1 cellular context compared by ENCODE assay signal in the genomic region with DNA sequence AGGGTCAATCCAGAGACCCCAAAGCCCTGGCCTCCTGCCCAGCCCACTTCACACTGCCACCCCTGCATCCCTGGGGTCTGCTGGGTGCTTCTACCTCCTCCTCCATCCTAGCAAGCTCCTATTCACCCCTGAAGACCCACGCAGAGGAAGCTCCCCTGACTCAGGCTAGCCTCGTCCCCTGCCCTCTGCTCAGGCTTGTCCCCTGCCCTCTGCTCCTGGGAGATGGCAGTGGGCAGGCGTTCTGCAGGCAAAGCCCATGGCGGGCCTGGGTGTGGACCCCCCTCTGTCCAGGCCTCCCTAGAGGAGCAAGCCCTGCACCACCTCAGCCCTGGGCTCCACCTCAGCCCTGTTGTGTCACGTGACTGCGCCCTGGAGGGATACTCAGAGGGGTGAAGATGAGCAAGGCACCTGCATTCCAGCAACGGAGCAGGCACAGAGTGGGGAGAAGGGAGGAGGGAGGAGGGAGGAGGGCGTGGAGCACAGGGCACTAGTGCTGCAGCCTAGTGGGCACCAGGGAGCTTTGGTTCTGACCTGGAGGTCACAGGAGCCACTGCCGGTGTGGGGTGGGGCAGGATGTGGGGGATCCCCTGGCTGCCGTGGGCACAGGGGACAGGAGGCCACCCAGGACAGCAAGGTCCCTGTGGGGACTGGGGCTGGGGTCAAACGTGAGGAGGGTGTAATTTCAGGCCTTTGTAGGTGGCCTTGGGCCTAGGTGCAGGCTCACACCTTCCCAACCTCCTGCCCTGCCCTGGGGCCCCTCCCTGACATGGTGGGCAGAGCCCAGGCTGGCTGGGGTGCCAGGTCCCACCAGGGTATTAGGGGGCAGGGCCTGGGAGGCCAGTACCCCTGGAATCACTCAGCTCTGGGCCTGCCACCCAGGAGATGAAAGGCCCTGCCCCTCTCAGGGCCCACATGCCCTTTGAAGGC.
A peak's percentile ranks its signal among the peaks of the same experiment; 100 is the strongest.
TF ChIP-seq lines count a peak whose summit lies in the region.

No MANE protein-coding gene starts in this region.

TF ChIP-seq in HEK293, 187 proteins besides CTCF, POLR2A, EP300 and RAD21 (continued from another document):
- TF ChIP-seq, protein P1, sequence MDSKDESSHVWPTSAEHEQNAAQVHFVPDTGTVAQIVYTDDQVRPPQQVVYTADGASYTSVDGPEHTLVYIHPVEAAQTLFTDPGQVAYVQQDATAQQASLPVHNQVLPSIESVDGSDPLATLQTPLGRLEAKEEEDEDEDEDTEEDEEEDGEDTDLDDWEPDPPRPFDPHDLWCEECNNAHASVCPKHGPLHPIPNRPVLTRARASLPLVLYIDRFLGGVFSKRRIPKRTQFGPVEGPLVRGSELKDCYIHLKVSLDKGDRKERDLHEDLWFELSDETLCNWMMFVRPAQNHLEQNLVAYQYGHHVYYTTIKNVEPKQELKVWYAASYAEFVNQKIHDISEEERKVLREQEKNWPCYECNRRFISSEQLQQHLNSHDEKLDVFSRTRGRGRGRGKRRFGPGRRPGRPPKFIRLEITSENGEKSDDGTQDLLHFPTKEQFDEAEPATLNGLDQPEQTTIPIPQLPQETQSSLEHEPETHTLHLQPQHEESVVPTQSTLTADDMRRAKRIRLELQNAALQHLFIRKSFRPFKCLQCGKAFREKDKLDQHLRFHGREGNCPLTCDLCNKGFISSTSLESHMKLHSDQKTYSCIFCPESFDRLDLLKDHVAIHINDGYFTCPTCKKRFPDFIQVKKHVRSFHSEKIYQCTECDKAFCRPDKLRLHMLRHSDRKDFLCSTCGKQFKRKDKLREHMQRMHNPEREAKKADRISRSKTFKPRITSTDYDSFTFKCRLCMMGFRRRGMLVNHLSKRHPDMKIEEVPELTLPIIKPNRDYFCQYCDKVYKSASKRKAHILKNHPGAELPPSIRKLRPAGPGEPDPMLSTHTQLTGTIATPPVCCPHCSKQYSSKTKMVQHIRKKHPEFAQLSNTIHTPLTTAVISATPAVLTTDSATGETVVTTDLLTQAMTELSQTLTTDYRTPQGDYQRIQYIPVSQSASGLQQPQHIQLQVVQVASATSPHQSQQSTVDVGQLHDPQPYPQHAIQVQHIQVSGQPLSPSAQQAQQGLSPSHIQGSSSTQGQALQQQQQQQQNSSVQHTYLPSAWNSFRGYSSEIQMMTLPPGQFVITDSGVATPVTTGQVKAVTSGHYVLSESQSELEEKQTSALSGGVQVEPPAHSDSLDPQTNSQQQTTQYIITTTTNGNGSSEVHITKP (tag by site-specific recombination; IDR thresholded peaks at IDR 0.05): peak; percentile 19; the same call in 1 of the 2 replicates
- no peak for TF ChIP-seq OSR2 (tag by site-specific recombination; IDR thresholded peaks at IDR 0.05)
- TF ChIP-seq ZNF211 (tag by site-specific recombination; IDR thresholded peaks at IDR 0.05; ENCODE audit: low read depth): no peak
- TF ChIP-seq SCRT1 (tag by site-specific recombination; IDR thresholded peaks at IDR 0.05; ENCODE audit: borderline replicate concordance): no peak
- TF ChIP-seq ZNF140 (tag by site-specific recombination; IDR thresholded peaks at IDR 0.05): no peak
- TF ChIP-seq ZNF366 (tag by site-specific recombination; conservative IDR thresholded peaks at IDR 0.05): no peak
- no peak for TF ChIP-seq ZNF202 (tag by site-specific recombination; IDR thresholded peaks at IDR 0.05; ENCODE audit: borderline replicate concordance)
- TF ChIP-seq ZNF324 (tag by site-specific recombination; IDR thresholded peaks at IDR 0.05): no peak
- TF ChIP-seq, protein P2, sequence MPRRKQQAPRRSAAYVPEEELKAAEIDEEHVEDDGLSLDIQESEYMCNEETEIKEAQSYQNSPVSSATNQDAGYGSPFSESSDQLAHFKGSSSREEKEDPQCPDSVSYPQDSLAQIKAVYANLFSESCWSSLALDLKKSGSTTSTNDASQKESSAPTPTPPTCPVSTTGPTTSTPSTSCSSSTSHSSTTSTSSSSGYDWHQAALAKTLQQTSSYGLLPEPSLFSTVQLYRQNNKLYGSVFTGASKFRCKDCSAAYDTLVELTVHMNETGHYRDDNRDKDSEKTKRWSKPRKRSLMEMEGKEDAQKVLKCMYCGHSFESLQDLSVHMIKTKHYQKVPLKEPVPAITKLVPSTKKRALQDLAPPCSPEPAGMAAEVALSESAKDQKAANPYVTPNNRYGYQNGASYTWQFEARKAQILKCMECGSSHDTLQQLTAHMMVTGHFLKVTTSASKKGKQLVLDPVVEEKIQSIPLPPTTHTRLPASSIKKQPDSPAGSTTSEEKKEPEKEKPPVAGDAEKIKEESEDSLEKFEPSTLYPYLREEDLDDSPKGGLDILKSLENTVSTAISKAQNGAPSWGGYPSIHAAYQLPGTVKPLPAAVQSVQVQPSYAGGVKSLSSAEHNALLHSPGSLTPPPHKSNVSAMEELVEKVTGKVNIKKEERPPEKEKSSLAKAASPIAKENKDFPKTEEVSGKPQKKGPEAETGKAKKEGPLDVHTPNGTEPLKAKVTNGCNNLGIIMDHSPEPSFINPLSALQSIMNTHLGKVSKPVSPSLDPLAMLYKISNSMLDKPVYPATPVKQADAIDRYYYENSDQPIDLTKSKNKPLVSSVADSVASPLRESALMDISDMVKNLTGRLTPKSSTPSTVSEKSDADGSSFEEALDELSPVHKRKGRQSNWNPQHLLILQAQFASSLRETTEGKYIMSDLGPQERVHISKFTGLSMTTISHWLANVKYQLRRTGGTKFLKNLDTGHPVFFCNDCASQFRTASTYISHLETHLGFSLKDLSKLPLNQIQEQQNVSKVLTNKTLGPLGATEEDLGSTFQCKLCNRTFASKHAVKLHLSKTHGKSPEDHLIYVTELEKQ (tag by site-specific recombination; IDR thresholded peaks at IDR 0.05; ENCODE audit: borderline replicate concordance): no peak
- TF ChIP-seq ZNF121 (tag by site-specific recombination; IDR thresholded peaks at IDR 0.05): no peak
- TF ChIP-seq, protein P3, sequence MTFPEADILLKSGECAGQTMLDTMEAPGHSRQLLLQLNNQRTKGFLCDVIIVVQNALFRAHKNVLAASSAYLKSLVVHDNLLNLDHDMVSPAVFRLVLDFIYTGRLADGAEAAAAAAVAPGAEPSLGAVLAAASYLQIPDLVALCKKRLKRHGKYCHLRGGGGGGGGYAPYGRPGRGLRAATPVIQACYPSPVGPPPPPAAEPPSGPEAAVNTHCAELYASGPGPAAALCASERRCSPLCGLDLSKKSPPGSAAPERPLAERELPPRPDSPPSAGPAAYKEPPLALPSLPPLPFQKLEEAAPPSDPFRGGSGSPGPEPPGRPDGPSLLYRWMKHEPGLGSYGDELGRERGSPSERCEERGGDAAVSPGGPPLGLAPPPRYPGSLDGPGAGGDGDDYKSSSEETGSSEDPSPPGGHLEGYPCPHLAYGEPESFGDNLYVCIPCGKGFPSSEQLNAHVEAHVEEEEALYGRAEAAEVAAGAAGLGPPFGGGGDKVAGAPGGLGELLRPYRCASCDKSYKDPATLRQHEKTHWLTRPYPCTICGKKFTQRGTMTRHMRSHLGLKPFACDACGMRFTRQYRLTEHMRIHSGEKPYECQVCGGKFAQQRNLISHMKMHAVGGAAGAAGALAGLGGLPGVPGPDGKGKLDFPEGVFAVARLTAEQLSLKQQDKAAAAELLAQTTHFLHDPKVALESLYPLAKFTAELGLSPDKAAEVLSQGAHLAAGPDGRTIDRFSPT (tag by site-specific recombination; IDR thresholded peaks at IDR 0.05): peak; percentile 6
